Comparison of ENCODE assay signal across 10 cellular contexts in genomic region chr17:50101346-50102163, GRCh38. TPM values are rescaled to one million over a fixed set of nuclear protein-coding genes. Genes with fewer than 3 reads are reported as not detected.
DNase-seq lines count a peak whose midpoint lies in the region; ATAC-seq, FAIRE-seq and TF ChIP-seq lines count a peak whose summit lies in the region.
"Had no signal": no experiment of that assay in that cellular context is flagged by ENCODE, and none has a peak within 500 bp of the region (broad histone marks: within the 10 kb centered on the region; RNA-seq: fewer than 3 reads in every experiment).

No MANE protein-coding gene starts in this region.

- H3K36me3 ChIP-seq in BLaER1 (peaks cover 58% of the 10 kb centered on the region), RWPE2 (ENCODE audit: low read depth) (peaks cover 6% of the 10 kb centered on the region; the same call in 1 of the 2 replicates), cardiac muscle cell (peaks cover 13% of the 10 kb centered on the region)

- H3K9me3 Mint-ChIP-seq in activated T-helper 2 cell treated with anti-CD3 and anti-CD28 coated beads, Interferon-gamma antibody, Interleukin-2, Interleukin-4, amounts not matched to agents 10 μg/mL and 5 μg/mL and 100 μg/mL, durations not matched to agents 14 hours and 24 hours and 36 hours: no peaks in the 10 kb centered on the region
- H3K9me3 Mint-ChIP-seq: activated naive CD4-positive, alpha-beta T cell treated with anti-CD3 and anti-CD28 coated beads, Interleukin-2, amount 10 ng/mL, durations not matched to agents 7 days and 5 days had no signal

- no peaks in the 10 kb centered on the region; the same call in 1 of the 2 replicates for H4K20me1 ChIP-seq in BLaER1

- H3K27me3 ChIP-seq in BLaER1 (no peaks in the 10 kb centered on the region), RWPE2 (ENCODE audit: insufficient read depth, poor library complexity, severe bottlenecking) (no peaks in the 10 kb centered on the region), cardiac muscle cell (no peaks in the 10 kb centered on the region)

- no peak for DNase-seq in RWPE2 (ENCODE audit: low spot score)
- DNase-seq in cardiac muscle cell (ENCODE audit: low read depth in 1 of 2, low spot score in 1 of 2): peak; percentile 58 to 73
- no peak for DNase-seq in omental fat pad (ENCODE audit: low spot score)
- no peak for DNase-seq in GM12891 (ENCODE audit: insufficient read length, low spot score)
- no peak for DNase-seq in activated T-helper 2 cell treated with anti-CD3 and anti-CD28 coated beads, Interferon-gamma antibody, Interleukin-2, Interleukin-4, amounts not matched to agents 10 μg/mL and 5 μg/mL and 100 μg/mL, durations not matched to agents 14 hours and 24 hours and 36 hours (ENCODE audit: low spot score)
- DNase-seq in stimulated activated naive CD4-positive, alpha-beta T cell (lab: John Stamatoyannopoulos, UW): no peak
- DNase-seq: activated naive CD4-positive, alpha-beta T cell treated with anti-CD3 and anti-CD28 coated beads, Interleukin-2, amount 10 ng/mL, durations not matched to agents 7 days and 5 days had no signal

- peak overlapping the region; percentile 29; the same call in 1 of the 2 replicates for H3K9ac ChIP-seq in BLaER1

- no peaks in the 10 kb centered on the region for H3K27me3 Mint-ChIP-seq in activated T-helper 2 cell treated with anti-CD3 and anti-CD28 coated beads, Interferon-gamma antibody, Interleukin-2, Interleukin-4, amounts not matched to agents 10 μg/mL and 5 μg/mL and 100 μg/mL, durations not matched to agents 14 hours and 24 hours and 36 hours (ENCODE audit: low read depth)
- H3K27me3 Mint-ChIP-seq: activated naive CD4-positive, alpha-beta T cell treated with anti-CD3 and anti-CD28 coated beads, Interleukin-2, amount 10 ng/mL, durations not matched to agents 7 days and 5 days had no signal

- no peak overlapping the region for H3K4me3 ChIP-seq in BLaER1
- H3K4me3 ChIP-seq in RWPE2 (ENCODE audit: severe bottlenecking): no peak overlapping the region
- H3K4me3 ChIP-seq in cardiac muscle cell: no peak overlapping the region

- no peaks in the 10 kb centered on the region for H3K9me3 ChIP-seq in BLaER1
- H3K9me3 ChIP-seq in RWPE2 (ENCODE audit: severe bottlenecking): no peaks in the 10 kb centered on the region
- no peaks in the 10 kb centered on the region for H3K9me3 ChIP-seq in cardiac muscle cell (ENCODE audit: low read depth)

- FAIRE-seq in GM12891 (lab: Jason Lieb, UNC): no peak

- no peaks in the 10 kb centered on the region for H3K4me1 Mint-ChIP-seq in activated T-helper 2 cell treated with anti-CD3 and anti-CD28 coated beads, Interferon-gamma antibody, Interleukin-2, Interleukin-4, amounts not matched to agents 10 μg/mL and 5 μg/mL and 100 μg/mL, durations not matched to agents 14 hours and 24 hours and 36 hours (ENCODE audit: low read depth)

- H3K36me3 Mint-ChIP-seq in activated T-helper 2 cell treated with anti-CD3 and anti-CD28 coated beads, Interferon-gamma antibody, Interleukin-2, Interleukin-4, amounts not matched to agents 10 μg/mL and 5 μg/mL and 100 μg/mL, durations not matched to agents 14 hours and 24 hours and 36 hours (ENCODE audit: low read depth): no peaks in the 10 kb centered on the region

- H3K4me1 ChIP-seq in BLaER1 (peaks cover 9% of the 10 kb centered on the region), RWPE2 (ENCODE audit: insufficient read depth, poor library complexity, severe bottlenecking) (no peaks in the 10 kb centered on the region), cardiac muscle cell (ENCODE audit: low read depth) (peaks cover 22% of the 10 kb centered on the region)

- intact Hi-C loops in activated T-helper 2 cell treated with anti-CD3 and anti-CD28 coated beads, Interferon-gamma antibody, Interleukin-2, Interleukin-4, amounts not matched to agents 10 μg/mL and 5 μg/mL and 100 μg/mL, durations not matched to agents 14 hours and 24 hours and 36 hours (cut with micrococcal nuclease): no loop called here

- ATAC-seq in RWPE2 (ENCODE audit: low read depth) (peak; percentile 12; the same call in 2 of the 3 replicates), omental fat pad (ENCODE audit: low FRiP score) (peak; percentile 49), GM21381 (IDR thresholded peaks at IDR 0.05; ENCODE audit: unreplicated experiment) (no peak)

- no peak overlapping the region for H3K27ac ChIP-seq in BLaER1
- no peak overlapping the region for H3K27ac ChIP-seq in RWPE2 (ENCODE audit: poor library complexity, severe bottlenecking)
- peak overlapping the region; percentile 92 for H3K27ac ChIP-seq in cardiac muscle cell
- H3K27ac ChIP-seq: HL-60 had no signal

- H3K4me2 ChIP-seq in BLaER1: no peak overlapping the region

- no peak for TF ChIP-seq CTCF in RWPE2 (IDR thresholded peaks at IDR 0.05; ENCODE audit: poor library complexity, severe bottlenecking)
- no peak for TF ChIP-seq CTCF in cardiac muscle cell (IDR thresholded peaks at IDR 0.05; ENCODE audit: low read depth, low read length)
- TF ChIP-seq CTCF in omental fat pad (IDR thresholded peaks at IDR 0.05): no peak

- TF ChIP-seq POLR2A in GM12891 (IDR thresholded peaks at IDR 0.05; ENCODE audit: low read depth, low read length): no peak

- no peak overlapping the region for H3K27ac Mint-ChIP-seq in activated T-helper 2 cell treated with anti-CD3 and anti-CD28 coated beads, Interferon-gamma antibody, Interleukin-2, Interleukin-4, amounts not matched to agents 10 μg/mL and 5 μg/mL and 100 μg/mL, durations not matched to agents 14 hours and 24 hours and 36 hours
- H3K27ac Mint-ChIP-seq: activated naive CD4-positive, alpha-beta T cell treated with anti-CD3 and anti-CD28 coated beads, Interleukin-2, amount 10 ng/mL, durations not matched to agents 7 days and 5 days had no signal

- H3K4me3 Mint-ChIP-seq in activated T-helper 2 cell treated with anti-CD3 and anti-CD28 coated beads, Interferon-gamma antibody, Interleukin-2, Interleukin-4, amounts not matched to agents 10 μg/mL and 5 μg/mL and 100 μg/mL, durations not matched to agents 14 hours and 24 hours and 36 hours (ENCODE audit: low read depth): no peak overlapping the region
- H3K4me3 Mint-ChIP-seq: activated naive CD4-positive, alpha-beta T cell treated with anti-CD3 and anti-CD28 coated beads, Interleukin-2, amount 10 ng/mL, durations not matched to agents 7 days and 5 days had no signal

TF ChIP-seq in GM12891, 5 proteins besides CTCF, POLR2A, EP300 and RAD21:
- TF ChIP-seq POLR2AphosphoS5 (IDR thresholded peaks at IDR 0.05; ENCODE audit: low read depth, low read length): no peak

RNA-seq across cellular contexts. Expression of gene PDK2, which starts 6.4 kb away (rescaled TPM):
- total RNA-seq in cardiac muscle cell: 79.5 and 88.5 TPM in 2 replicates
- 146 and 156 TPM in 2 replicates for polyA plus RNA-seq in cardiac muscle cell
- total RNA-seq in omental fat pad: 10 to 100 TPM; 42.2 to 72.7 (median 50.7) TPM
- 8.8 TPM for polyA plus RNA-seq in GM12891 (2012; ENCODE audit: low read depth, missing spikeins)
- 11.0 and 12.1 TPM in 2 replicates for total RNA-seq in activated T-helper 2 cell treated with anti-CD3 and anti-CD28 coated beads, Interferon-gamma antibody, Interleukin-2, Interleukin-4, amounts not matched to agents 10 μg/mL and 5 μg/mL and 100 μg/mL, durations not matched to agents 14 hours and 24 hours and 36 hours

RNA-seq across cellular contexts. Expression of gene SAMD14, which starts 28.4 kb away (rescaled TPM):
- total RNA-seq in cardiac muscle cell: 1.2 and 2.8 TPM in 2 replicates
- 2.0 and 2.5 TPM in 2 replicates for polyA plus RNA-seq in cardiac muscle cell
- under 1 TPM in 2 of 4 donors, not detected in 2; 0.12 to 0.44 TPM for total RNA-seq in omental fat pad
- polyA plus RNA-seq in GM12891 (2012; ENCODE audit: low read depth, missing spikeins): 0.72 TPM
- 2.0 and 2.4 TPM in 2 replicates for total RNA-seq in activated T-helper 2 cell treated with anti-CD3 and anti-CD28 coated beads, Interferon-gamma antibody, Interleukin-2, Interleukin-4, amounts not matched to agents 10 μg/mL and 5 μg/mL and 100 μg/mL, durations not matched to agents 14 hours and 24 hours and 36 hours

RNA-seq across cellular contexts. Expression of gene ITGA3, which starts 45.6 kb away (rescaled TPM):
- total RNA-seq in cardiac muscle cell (40.6 and 41.9 TPM in 2 replicates), omental fat pad (10 to 100 TPM; 28.5 to 99.8 (median 41.2) TPM)
- polyA plus RNA-seq in cardiac muscle cell: 20.5 and 32.7 TPM in 2 replicates
- 1.1 TPM for polyA plus RNA-seq in GM12891 (2012; ENCODE audit: low read depth, missing spikeins)
- total RNA-seq in activated T-helper 2 cell treated with anti-CD3 and anti-CD28 coated beads, Interferon-gamma antibody, Interleukin-2, Interleukin-4, amounts not matched to agents 10 μg/mL and 5 μg/mL and 100 μg/mL, durations not matched to agents 14 hours and 24 hours and 36 hours: 10.1 and 10.8 TPM in 2 replicates

RNA-seq across cellular contexts. Expression of gene PPP1R9B, which starts 48.9 kb away (rescaled TPM):
- 45.6 and 59.4 TPM in 2 replicates for total RNA-seq in cardiac muscle cell
- 6.0 and 6.2 TPM in 2 replicates for polyA plus RNA-seq in cardiac muscle cell
- 10 to 100 TPM; 16.6 to 38.0 (median 25.6) TPM for total RNA-seq in omental fat pad
- 52.5 TPM for polyA plus RNA-seq in GM12891 (2012; ENCODE audit: low read depth, missing spikeins)
- total RNA-seq in activated T-helper 2 cell treated with anti-CD3 and anti-CD28 coated beads, Interferon-gamma antibody, Interleukin-2, Interleukin-4, amounts not matched to agents 10 μg/mL and 5 μg/mL and 100 μg/mL, durations not matched to agents 14 hours and 24 hours and 36 hours: 126 and 130 TPM in 2 replicates

Comparison
In these comparisons a context has a peak if more than half of its experiments do, and no peak if none do; other contexts are left out.
1. DNase-seq: peak in cardiac muscle cell (2 of 2); none in RWPE2 (single experiment), omental fat pad (single experiment), GM12891 (single experiment), activated T-helper 2 cell treated with anti-CD3 and anti-CD28 coated beads, Interferon-gamma antibody, Interleukin-2, Interleukin-4, amounts not matched to agents 10 μg/mL and 5 μg/mL and 100 μg/mL, durations not matched to agents 14 hours and 24 hours and 36 hours (single experiment) and stimulated activated naive CD4-positive, alpha-beta T cell (0 of 6).